ENCODE assay signal across 1 cellular context in genomic region chr17:80349437-80350160, GRCh38.
TF ChIP-seq lines count a peak whose summit lies in the region.

No MANE protein-coding gene starts in this region.

TF ChIP-seq in IMR-90, 13 proteins besides CTCF, POLR2A, EP300 and RAD21:
- TF ChIP-seq FOS (IDR thresholded peaks at IDR 0.05; ENCODE audit: low read depth, low read length), result no peak
- no peak for TF ChIP-seq ELK1 (IDR thresholded peaks at IDR 0.05; ENCODE audit: borderline replicate concordance, low read depth, low read length)
- TF ChIP-seq BHLHE40 (IDR thresholded peaks at IDR 0.05; ENCODE audit: low read depth, low read length), result no peak
- TF ChIP-seq RFX5 (IDR thresholded peaks at IDR 0.05; ENCODE audit: low read depth, low read length), result no peak
- no peak for TF ChIP-seq CHD1 (IDR thresholded peaks at IDR 0.05; ENCODE audit: low read depth, low read length)
- TF ChIP-seq SMC3 (IDR thresholded peaks at IDR 0.05; ENCODE audit: low read depth, low read length), result no peak
- no peak for TF ChIP-seq MAFK (IDR thresholded peaks at IDR 0.05; ENCODE audit: low read depth, low read length)
- no peak for TF ChIP-seq MXI1 (IDR thresholded peaks at IDR 0.05; ENCODE audit: borderline replicate concordance, low read depth, low read length)
- TF ChIP-seq CEBPB (IDR thresholded peaks at IDR 0.05; ENCODE audit: low read depth, low read length), result no peak
- no peak for TF ChIP-seq RCOR1 (IDR thresholded peaks at IDR 0.05; ENCODE audit: insufficient replicate concordance, low read length)
- no peak for TF ChIP-seq MAZ (IDR thresholded peaks at IDR 0.05; ENCODE audit: borderline replicate concordance, low read depth, low read length)
- TF ChIP-seq NFE2L2 (IDR thresholded peaks at IDR 0.05; ENCODE audit: low read depth, low read length), result no peak
- no peak for TF ChIP-seq USF2 (IDR thresholded peaks at IDR 0.05; ENCODE audit: low read depth, low read length)
